18 cellular contexts compared by ENCODE assay signal in genomic region chr13:110453767-110454166, GRCh38.
A peak's percentile ranks its signal among the peaks of the same experiment; 100 is the strongest.
DNase-seq lines count a peak whose midpoint lies in the region; ATAC-seq and TF ChIP-seq lines count a peak whose summit lies in the region.
"Had no signal": no experiment of that assay in that cellular context is flagged by ENCODE, and none has a peak within 500 bp of the region (broad histone marks: within the 10 kb centered on the region; RNA-seq: fewer than 3 reads in every experiment).

No MANE protein-coding gene starts in this region.

- H3K4me1 ChIP-seq in HUES64 (ENCODE audit: insufficient read depth, low read length), result peaks cover 24% of the 10 kb centered on the region
- H3K4me1 ChIP-seq in hepatocyte (ENCODE audit: insufficient read depth), result peaks cover 8% of the 10 kb centered on the region
- H3K4me1 ChIP-seq in smooth muscle cell (ENCODE audit: low read depth), result peaks cover 10% of the 10 kb centered on the region

- H2AFZ ChIP-seq in hepatocyte (no peak overlapping the region), smooth muscle cell (ENCODE audit: low read depth) (no peak overlapping the region)

- peaks cover 27% of the 10 kb centered on the region for H3K36me3 ChIP-seq in BJ (ENCODE audit: control insufficient read depth, insufficient read depth, low read length)
- peaks cover 17% of the 10 kb centered on the region for H3K36me3 ChIP-seq in HUES64 (ENCODE audit: insufficient read depth, low read length)
- H3K36me3 ChIP-seq in hepatocyte (replicated peaks; ENCODE audit: insufficient read depth, low read depth), result no peaks in the 10 kb centered on the region
- no peaks in the 10 kb centered on the region for H3K36me3 ChIP-seq in smooth muscle cell (ENCODE audit: low read depth)

- no peak overlapping the region for H3K4me2 ChIP-seq in hepatocyte
- no peak overlapping the region for H3K4me2 ChIP-seq in smooth muscle cell
- H3K4me2 ChIP-seq: SK-N-SH had no signal

- TF ChIP-seq CTCF in BJ (IDR thresholded peaks at IDR 0.05; ENCODE audit: insufficient read depth, low read depth, low read length) (no peak), hepatocyte (IDR thresholded peaks at IDR 0.05; ENCODE audit: poor library complexity) (no peak), smooth muscle cell (IDR thresholded peaks at IDR 0.05; ENCODE audit: borderline replicate concordance, insufficient read depth, poor library complexity, severe bottlenecking) (no peak)

- H3K27me3 ChIP-seq in BJ (ENCODE audit: control insufficient read depth, insufficient read depth, low read length), result no peaks in the 10 kb centered on the region
- no peaks in the 10 kb centered on the region for H3K27me3 ChIP-seq in HUES64 (ENCODE audit: insufficient read depth, low read length)
- H3K27me3 ChIP-seq in hepatocyte, result no peaks in the 10 kb centered on the region
- H3K27me3 ChIP-seq in smooth muscle cell (ENCODE audit: low read depth), result no peaks in the 10 kb centered on the region

- H3K4me3 ChIP-seq in BJ (ENCODE audit: low read depth, low read length), result no peak overlapping the region
- H3K4me3 ChIP-seq in HUES64 (ENCODE audit: low read length), result no peak overlapping the region
- no peak overlapping the region for H3K4me3 ChIP-seq in hepatocyte
- H3K4me3 ChIP-seq in smooth muscle cell, result no peak overlapping the region

- H3F3A ChIP-seq in smooth muscle cell (ENCODE audit: low read depth), result peaks cover 81% of the 10 kb centered on the region

- H3K79me2 ChIP-seq in hepatocyte, result no peaks in the 10 kb centered on the region
- H3K79me2 ChIP-seq in smooth muscle cell (ENCODE audit: low read depth), result peaks cover 6% of the 10 kb centered on the region

- ATAC-seq in HG03175 (IDR thresholded peaks at IDR 0.05; ENCODE audit: unreplicated experiment) (no peak), GM21786 (IDR thresholded peaks at IDR 0.05; ENCODE audit: unreplicated experiment) (no peak)
- ATAC-seq: HCT116 had no signal

- POLR2A ChIA-PET in BJ (lab: Charles Lee), result no interaction called here

- H3K9ac ChIP-seq in HUES64 (ENCODE audit: low read depth, low read length) (no peak overlapping the region), smooth muscle cell (ENCODE audit: low read depth) (no peak overlapping the region)
- H3K9ac ChIP-seq: SK-N-SH had no signal

- H3K27ac ChIP-seq in HUES64 (ENCODE audit: low read depth, low read length), result peak overlapping the region; percentile 76; the same call in 1 of the 2 replicates
- H3K27ac ChIP-seq in hepatocyte, result peak overlapping the region; percentile 5
- peak overlapping the region; percentile 67 for H3K27ac ChIP-seq in smooth muscle cell (ENCODE audit: low read depth)

- H4K20me1 ChIP-seq in hepatocyte (ENCODE audit: insufficient read depth, poor library complexity, severe bottlenecking), result no peaks in the 10 kb centered on the region
- peaks cover 46% of the 10 kb centered on the region for H4K20me1 ChIP-seq in smooth muscle cell (ENCODE audit: low read depth)

- no peaks in the 10 kb centered on the region for H3K9me2 ChIP-seq in hepatocyte (replicated peaks; ENCODE audit: insufficient read depth)
- H3K9me2 ChIP-seq: SK-N-SH had no signal

- whole genome bisulfite sequencing in HUES64, result 59% methylated on average over 2 of the region's 2 CpGs
- WGBS in hepatocyte (ENCODE audit: low lambda C conversion rate, missing lambda C conversion rate), result 53% methylated on average over 2 of the region's 2 CpGs
- 17% methylated on average over 2 of the region's 2 CpGs for WGBS in smooth muscle cell (ENCODE audit: low lambda C conversion rate)

- CTCF ChIA-PET in BJ (lab: Yijun Ruan, JAX), result interaction anchor here (0.8 kb wide), 1 partner anchor 9 kb away, joined by 3 read pairs; no protein-coding TSS in a partner anchor

- DNase-seq in BJ (ENCODE audit: low read depth), result peak; percentile 53
- DNase-seq in hepatocyte (ENCODE audit: low spot score), result no peak
- no peak for DNase-seq in smooth muscle cell (lab: John Stamatoyannopoulos, UW; ENCODE audit: unreplicated experiment)
- DNase-seq in AG20443 (ENCODE audit: low spot score), result no peak
- DNase-seq: DMS 273 treated with DMSO at 0.1 percent for 48 hours, DND-41, KG1, NCI-H187, NCI-H2227 treated with DMSO at 0.1 percent for 48 hours, NCI-H510A treated with DMSO at 0.1 percent for 48 hours, NCI-H774, OCI-M1, Right ventricle myocardium superior, SK-N-SH had no signal

- no peaks in the 10 kb centered on the region for H3K9me3 ChIP-seq in HUES64 (ENCODE audit: insufficient read depth, low read depth, low read length)
- H3K9me3 ChIP-seq in hepatocyte (ENCODE audit: low read depth), result no peaks in the 10 kb centered on the region
- H3K9me3 ChIP-seq in smooth muscle cell (replicated peaks; ENCODE audit: low read depth), result no peaks in the 10 kb centered on the region
- H3K9me3 ChIP-seq: SK-N-SH had no signal

Comparison
In these comparisons a context has a peak if more than half of its experiments do, and no peak if none do; other contexts are left out.
1. H3K27ac ChIP-seq: peak in every context shown above with its lines; median percentile 76 in HUES64; 67 in smooth muscle cell; 5 in hepatocyte.